1 cellular context compared by ENCODE assay signal in genomic region chr9:123929177-123929869, GRCh38.
TF ChIP-seq lines count a peak whose summit lies in the region.

No MANE protein-coding gene starts in this region.

TF ChIP-seq in HepG2, 621 proteins besides CTCF, POLR2A, EP300 and RAD21 (continued from another document and continues in another):
- TF ChIP-seq, protein P1, sequence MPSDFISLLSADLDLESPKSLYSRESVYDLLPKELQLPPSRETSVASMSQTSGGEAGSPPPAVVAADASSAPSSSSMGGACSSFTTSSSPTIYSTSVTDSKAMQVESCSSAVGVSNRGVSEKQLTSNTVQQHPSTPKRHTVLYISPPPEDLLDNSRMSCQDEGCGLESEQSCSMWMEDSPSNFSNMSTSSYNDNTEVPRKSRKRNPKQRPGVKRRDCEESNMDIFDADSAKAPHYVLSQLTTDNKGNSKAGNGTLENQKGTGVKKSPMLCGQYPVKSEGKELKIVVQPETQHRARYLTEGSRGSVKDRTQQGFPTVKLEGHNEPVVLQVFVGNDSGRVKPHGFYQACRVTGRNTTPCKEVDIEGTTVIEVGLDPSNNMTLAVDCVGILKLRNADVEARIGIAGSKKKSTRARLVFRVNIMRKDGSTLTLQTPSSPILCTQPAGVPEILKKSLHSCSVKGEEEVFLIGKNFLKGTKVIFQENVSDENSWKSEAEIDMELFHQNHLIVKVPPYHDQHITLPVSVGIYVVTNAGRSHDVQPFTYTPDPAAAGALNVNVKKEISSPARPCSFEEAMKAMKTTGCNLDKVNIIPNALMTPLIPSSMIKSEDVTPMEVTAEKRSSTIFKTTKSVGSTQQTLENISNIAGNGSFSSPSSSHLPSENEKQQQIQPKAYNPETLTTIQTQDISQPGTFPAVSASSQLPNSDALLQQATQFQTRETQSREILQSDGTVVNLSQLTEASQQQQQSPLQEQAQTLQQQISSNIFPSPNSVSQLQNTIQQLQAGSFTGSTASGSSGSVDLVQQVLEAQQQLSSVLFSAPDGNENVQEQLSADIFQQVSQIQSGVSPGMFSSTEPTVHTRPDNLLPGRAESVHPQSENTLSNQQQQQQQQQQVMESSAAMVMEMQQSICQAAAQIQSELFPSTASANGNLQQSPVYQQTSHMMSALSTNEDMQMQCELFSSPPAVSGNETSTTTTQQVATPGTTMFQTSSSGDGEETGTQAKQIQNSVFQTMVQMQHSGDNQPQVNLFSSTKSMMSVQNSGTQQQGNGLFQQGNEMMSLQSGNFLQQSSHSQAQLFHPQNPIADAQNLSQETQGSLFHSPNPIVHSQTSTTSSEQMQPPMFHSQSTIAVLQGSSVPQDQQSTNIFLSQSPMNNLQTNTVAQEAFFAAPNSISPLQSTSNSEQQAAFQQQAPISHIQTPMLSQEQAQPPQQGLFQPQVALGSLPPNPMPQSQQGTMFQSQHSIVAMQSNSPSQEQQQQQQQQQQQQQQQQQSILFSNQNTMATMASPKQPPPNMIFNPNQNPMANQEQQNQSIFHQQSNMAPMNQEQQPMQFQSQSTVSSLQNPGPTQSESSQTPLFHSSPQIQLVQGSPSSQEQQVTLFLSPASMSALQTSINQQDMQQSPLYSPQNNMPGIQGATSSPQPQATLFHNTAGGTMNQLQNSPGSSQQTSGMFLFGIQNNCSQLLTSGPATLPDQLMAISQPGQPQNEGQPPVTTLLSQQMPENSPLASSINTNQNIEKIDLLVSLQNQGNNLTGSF (CRISPR knock-in tag; IDR thresholded peaks at IDR 0.05): no peak
- TF ChIP-seq MTA1 (CRISPR knock-in tag; IDR thresholded peaks at IDR 0.05; ENCODE audit: borderline replicate concordance): no peak
- peak; percentile 25; the same call in 1 of the 2 replicates for TF ChIP-seq CEBPB (IDR thresholded peaks at IDR 0.05; ENCODE audit: borderline replicate concordance, low read depth, low read length)
- no peak for TF ChIP-seq IKZF4 (CRISPR knock-in tag; IDR thresholded peaks at IDR 0.05; ENCODE audit: borderline replicate concordance, low read depth, not compliant biosample characterization)
- TF ChIP-seq, protein P2, sequence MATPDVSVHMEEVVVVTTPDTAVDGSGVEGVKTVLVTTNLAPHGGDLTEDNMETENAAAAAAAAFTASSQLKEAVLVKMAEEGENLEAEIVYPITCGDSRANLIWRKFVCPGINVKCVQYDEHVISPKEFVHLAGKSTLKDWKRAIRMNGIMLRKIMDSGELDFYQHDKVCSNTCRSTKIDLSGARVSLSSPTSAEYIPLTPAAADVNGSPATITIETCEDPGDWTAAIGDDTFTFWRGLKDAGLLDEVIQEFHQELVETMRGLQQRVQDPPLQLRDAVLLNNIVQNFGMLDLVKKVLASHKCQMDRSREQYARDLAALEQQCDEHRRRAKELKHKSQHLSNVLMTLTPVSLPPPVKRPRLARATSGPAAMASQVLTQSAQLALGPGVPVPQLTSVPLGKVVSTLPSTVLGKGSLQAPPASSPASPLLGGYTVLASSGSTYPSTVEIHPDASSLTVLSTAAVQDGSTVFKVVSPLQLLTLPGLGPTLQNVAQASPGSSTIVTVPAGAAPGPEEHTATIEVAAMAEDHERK (CRISPR knock-in tag; IDR thresholded peaks at IDR 0.05; ENCODE audit: low read depth): no peak
- TF ChIP-seq, protein P3, sequence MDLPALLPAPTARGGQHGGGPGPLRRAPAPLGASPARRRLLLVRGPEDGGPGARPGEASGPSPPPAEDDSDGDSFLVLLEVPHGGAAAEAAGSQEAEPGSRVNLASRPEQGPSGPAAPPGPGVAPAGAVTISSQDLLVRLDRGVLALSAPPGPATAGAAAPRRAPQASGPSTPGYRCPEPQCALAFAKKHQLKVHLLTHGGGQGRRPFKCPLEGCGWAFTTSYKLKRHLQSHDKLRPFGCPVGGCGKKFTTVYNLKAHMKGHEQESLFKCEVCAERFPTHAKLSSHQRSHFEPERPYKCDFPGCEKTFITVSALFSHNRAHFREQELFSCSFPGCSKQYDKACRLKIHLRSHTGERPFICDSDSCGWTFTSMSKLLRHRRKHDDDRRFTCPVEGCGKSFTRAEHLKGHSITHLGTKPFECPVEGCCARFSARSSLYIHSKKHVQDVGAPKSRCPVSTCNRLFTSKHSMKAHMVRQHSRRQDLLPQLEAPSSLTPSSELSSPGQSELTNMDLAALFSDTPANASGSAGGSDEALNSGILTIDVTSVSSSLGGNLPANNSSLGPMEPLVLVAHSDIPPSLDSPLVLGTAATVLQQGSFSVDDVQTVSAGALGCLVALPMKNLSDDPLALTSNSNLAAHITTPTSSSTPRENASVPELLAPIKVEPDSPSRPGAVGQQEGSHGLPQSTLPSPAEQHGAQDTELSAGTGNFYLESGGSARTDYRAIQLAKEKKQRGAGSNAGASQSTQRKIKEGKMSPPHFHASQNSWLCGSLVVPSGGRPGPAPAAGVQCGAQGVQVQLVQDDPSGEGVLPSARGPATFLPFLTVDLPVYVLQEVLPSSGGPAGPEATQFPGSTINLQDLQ (CRISPR knock-in tag; IDR thresholded peaks at IDR 0.05): no peak
- no peak for TF ChIP-seq KLF11 (CRISPR knock-in tag; IDR thresholded peaks at IDR 0.05)
- no peak for TF ChIP-seq ATM (IDR thresholded peaks at IDR 0.05; ENCODE audit: borderline replicate concordance)
- TF ChIP-seq, protein P4, sequence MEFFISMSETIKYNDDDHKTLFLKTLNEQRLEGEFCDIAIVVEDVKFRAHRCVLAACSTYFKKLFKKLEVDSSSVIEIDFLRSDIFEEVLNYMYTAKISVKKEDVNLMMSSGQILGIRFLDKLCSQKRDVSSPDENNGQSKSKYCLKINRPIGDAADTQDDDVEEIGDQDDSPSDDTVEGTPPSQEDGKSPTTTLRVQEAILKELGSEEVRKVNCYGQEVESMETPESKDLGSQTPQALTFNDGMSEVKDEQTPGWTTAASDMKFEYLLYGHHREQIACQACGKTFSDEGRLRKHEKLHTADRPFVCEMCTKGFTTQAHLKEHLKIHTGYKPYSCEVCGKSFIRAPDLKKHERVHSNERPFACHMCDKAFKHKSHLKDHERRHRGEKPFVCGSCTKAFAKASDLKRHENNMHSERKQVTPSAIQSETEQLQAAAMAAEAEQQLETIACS (CRISPR knock-in tag; IDR thresholded peaks at IDR 0.05): no peak
- no peak for TF ChIP-seq NAIF1 (CRISPR knock-in tag; IDR thresholded peaks at IDR 0.05; ENCODE audit: borderline replicate concordance)
- TF ChIP-seq, protein P5, sequence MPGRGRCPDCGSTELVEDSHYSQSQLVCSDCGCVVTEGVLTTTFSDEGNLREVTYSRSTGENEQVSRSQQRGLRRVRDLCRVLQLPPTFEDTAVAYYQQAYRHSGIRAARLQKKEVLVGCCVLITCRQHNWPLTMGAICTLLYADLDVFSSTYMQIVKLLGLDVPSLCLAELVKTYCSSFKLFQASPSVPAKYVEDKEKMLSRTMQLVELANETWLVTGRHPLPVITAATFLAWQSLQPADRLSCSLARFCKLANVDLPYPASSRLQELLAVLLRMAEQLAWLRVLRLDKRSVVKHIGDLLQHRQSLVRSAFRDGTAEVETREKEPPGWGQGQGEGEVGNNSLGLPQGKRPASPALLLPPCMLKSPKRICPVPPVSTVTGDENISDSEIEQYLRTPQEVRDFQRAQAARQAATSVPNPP (CRISPR knock-in tag; IDR thresholded peaks at IDR 0.05): no peak
- no peak for TF ChIP-seq PCBP2 (optimal IDR thresholded peaks at IDR 0.05; ENCODE audit: low read depth, low read length, poor library complexity, severe bottlenecking)
- TF ChIP-seq REPIN1 (CRISPR knock-in tag; IDR thresholded peaks at IDR 0.05; ENCODE audit: borderline replicate concordance, low read depth): 0 out of 2 replicates have a peak, but pooled peaks have one; percentile 26
- no peak for TF ChIP-seq ATF6 (CRISPR knock-in tag; conservative IDR thresholded peaks at IDR 0.05)
- TF ChIP-seq ZNF740 (CRISPR knock-in tag; IDR thresholded peaks at IDR 0.05): no peak
- TF ChIP-seq CSRNP2 (CRISPR knock-in tag; conservative IDR thresholded peaks at IDR 0.05; ENCODE audit: low read depth): no peak
- no peak for TF ChIP-seq NFYC (CRISPR knock-in tag; IDR thresholded peaks at IDR 0.05)
- TF ChIP-seq, protein P6, sequence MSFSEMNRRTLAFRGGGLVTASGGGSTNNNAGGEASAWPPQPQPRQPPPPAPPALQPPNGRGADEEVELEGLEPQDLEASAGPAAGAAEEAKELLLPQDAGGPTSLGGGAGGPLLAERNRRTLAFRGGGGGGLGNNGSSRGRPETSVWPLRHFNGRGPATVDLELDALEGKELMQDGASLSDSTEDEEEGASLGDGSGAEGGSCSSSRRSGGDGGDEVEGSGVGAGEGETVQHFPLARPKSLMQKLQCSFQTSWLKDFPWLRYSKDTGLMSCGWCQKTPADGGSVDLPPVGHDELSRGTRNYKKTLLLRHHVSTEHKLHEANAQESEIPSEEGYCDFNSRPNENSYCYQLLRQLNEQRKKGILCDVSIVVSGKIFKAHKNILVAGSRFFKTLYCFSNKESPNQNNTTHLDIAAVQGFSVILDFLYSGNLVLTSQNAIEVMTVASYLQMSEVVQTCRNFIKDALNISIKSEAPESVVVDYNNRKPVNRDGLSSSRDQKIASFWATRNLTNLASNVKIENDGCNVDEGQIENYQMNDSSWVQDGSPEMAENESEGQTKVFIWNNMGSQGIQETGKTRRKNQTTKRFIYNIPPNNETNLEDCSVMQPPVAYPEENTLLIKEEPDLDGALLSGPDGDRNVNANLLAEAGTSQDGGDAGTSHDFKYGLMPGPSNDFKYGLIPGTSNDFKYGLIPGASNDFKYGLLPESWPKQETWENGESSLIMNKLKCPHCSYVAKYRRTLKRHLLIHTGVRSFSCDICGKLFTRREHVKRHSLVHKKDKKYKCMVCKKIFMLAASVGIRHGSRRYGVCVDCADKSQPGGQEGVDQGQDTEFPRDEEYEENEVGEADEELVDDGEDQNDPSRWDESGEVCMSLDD (CRISPR knock-in tag; IDR thresholded peaks at IDR 0.05; ENCODE audit: borderline replicate concordance): 0 out of 2 replicates have a peak, but pooled peaks have one; percentile 35
- peak; percentile 22; the same call in 1 of the 2 replicates for TF ChIP-seq HNF4G (IDR thresholded peaks at IDR 0.05; ENCODE audit: borderline replicate concordance, low read depth, low read length)
- no peak for TF ChIP-seq HNF4G (CRISPR knock-in tag; IDR thresholded peaks at IDR 0.05; ENCODE audit: borderline replicate concordance, low read depth)
- no peak for TF ChIP-seq ZNF335 (CRISPR knock-in tag; IDR thresholded peaks at IDR 0.05)
- TF ChIP-seq ISL2 (CRISPR knock-in tag; IDR thresholded peaks at IDR 0.05): 0 out of 2 replicates have a peak, but pooled peaks have one; percentile 43
- no peak for TF ChIP-seq ZNF558 (CRISPR knock-in tag; IDR thresholded peaks at IDR 0.05; ENCODE audit: borderline replicate concordance)
- no peak for TF ChIP-seq CEBPZ (IDR thresholded peaks at IDR 0.05; ENCODE audit: low read length)
- no peak for TF ChIP-seq ZBTB42 (CRISPR knock-in tag; IDR thresholded peaks at IDR 0.05)
- no peak for TF ChIP-seq YY1 (IDR thresholded peaks at IDR 0.05; ENCODE audit: insufficient read depth, insufficient replicate concordance, low read depth, low read length)
- no peak for TF ChIP-seq FOXA3 (CRISPR knock-in tag; IDR thresholded peaks at IDR 0.05)
- no peak for TF ChIP-seq CENPT (CRISPR knock-in tag; IDR thresholded peaks at IDR 0.05; ENCODE audit: low read depth)
- TF ChIP-seq NBN (conservative IDR thresholded peaks at IDR 0.05): no peak
- TF ChIP-seq RELA (CRISPR knock-in tag; IDR thresholded peaks at IDR 0.05): no peak
- no peak; the same call in 1 of the 2 replicates for TF ChIP-seq ZMAT3 (CRISPR knock-in tag; conservative IDR thresholded peaks at IDR 0.05)
- TF ChIP-seq TEAD2 (CRISPR knock-in tag; IDR thresholded peaks at IDR 0.05): no peak
- TF ChIP-seq RFX5 (IDR thresholded peaks at IDR 0.05; ENCODE audit: low read depth, low read length): no peak
- no peak for TF ChIP-seq ISX (CRISPR knock-in tag; conservative IDR thresholded peaks at IDR 0.05)
- TF ChIP-seq ZNF546 (CRISPR knock-in tag; conservative IDR thresholded peaks at IDR 0.05): no peak
